ENCODE assay signal across 10 cellular contexts in genomic region chr10:79229081-79229541, GRCh38.
DNase-seq lines count a peak whose midpoint lies in the region; ATAC-seq and TF ChIP-seq lines count a peak whose summit lies in the region.
"Had no signal": no experiment of that assay in that cellular context is flagged by ENCODE, and none has a peak within 500 bp of the region (broad histone marks: within the 10 kb centered on the region; RNA-seq: fewer than 3 reads in every experiment).

No MANE protein-coding gene starts in this region.

- peak overlapping the region; percentile 20; the same call in 1 of the 2 replicates for H3K27ac ChIP-seq in HUES6 (ENCODE audit: low read depth, low read length)
- no peak overlapping the region for H3K27ac ChIP-seq in endodermal cell (ENCODE audit: low read depth, low read length)

- H3K27ac Mint-ChIP-seq in endodermal cell: peak overlapping the region; percentile 72
- H3K27ac Mint-ChIP-seq in progenitor cell of endocrine pancreas: peak overlapping the region; percentile 69
- H3K27ac Mint-ChIP-seq: natural killer cell had no signal

- H3K4me1 Mint-ChIP-seq in endodermal cell (peaks cover 26% of the 10 kb centered on the region), progenitor cell of endocrine pancreas (ENCODE audit: low read depth) (no peaks in the 10 kb centered on the region)

- H3K27me3 Mint-ChIP-seq in endodermal cell (ENCODE audit: insufficient read depth) (no peaks in the 10 kb centered on the region), progenitor cell of endocrine pancreas (no peaks in the 10 kb centered on the region)

- no peak for ATAC-seq in GM18858 (IDR thresholded peaks at IDR 0.05; ENCODE audit: unreplicated experiment)
- ATAC-seq: natural killer cell had no signal

- H3K9ac ChIP-seq in HUES6 (ENCODE audit: low read length) (peak overlapping the region; percentile 64), endodermal cell (ENCODE audit: extremely low read depth, low read length, poor library complexity, severe bottlenecking) (no peak overlapping the region)

- H3K36me3 ChIP-seq in HUES6 (ENCODE audit: control insufficient read depth, insufficient read depth, low read length) (peaks cover 5% of the 10 kb centered on the region; the same call in 1 of the 2 replicates), endodermal cell (ENCODE audit: control insufficient read depth, insufficient read depth, low read length) (peaks cover 43% of the 10 kb centered on the region)

- H3K4me1 ChIP-seq in HUES6 (ENCODE audit: control insufficient read depth, insufficient read depth, low read length) (peaks cover 35% of the 10 kb centered on the region), endodermal cell (ENCODE audit: control insufficient read depth, insufficient read depth, low read length) (peaks cover 5% of the 10 kb centered on the region)

- no peak overlapping the region for H3K4me3 Mint-ChIP-seq in endodermal cell
- H3K4me3 Mint-ChIP-seq in progenitor cell of endocrine pancreas (ENCODE audit: low read depth): no peak overlapping the region
- H3K4me3 Mint-ChIP-seq: natural killer cell had no signal

- no peak for TF ChIP-seq CTCF in endodermal cell (conservative IDR thresholded peaks at IDR 0.05)
- no peak for TF ChIP-seq CTCF in progenitor cell of endocrine pancreas (IDR thresholded peaks at IDR 0.05; ENCODE audit: unreplicated experiment)

- H3K9me3 ChIP-seq in HUES6 (ENCODE audit: control insufficient read depth, insufficient read depth, low read depth, low read length) (no peaks in the 10 kb centered on the region), endodermal cell (ENCODE audit: control insufficient read depth, low read length) (no peaks in the 10 kb centered on the region)

- no peaks in the 10 kb centered on the region for H3K9me3 Mint-ChIP-seq in endodermal cell
- H3K9me3 Mint-ChIP-seq in progenitor cell of endocrine pancreas (ENCODE audit: low read depth): no peaks in the 10 kb centered on the region
- H3K9me3 Mint-ChIP-seq: natural killer cell had no signal

- H3K36me3 Mint-ChIP-seq in endodermal cell (ENCODE audit: low read depth): peaks cover 43% of the 10 kb centered on the region
- peaks cover 12% of the 10 kb centered on the region for H3K36me3 Mint-ChIP-seq in progenitor cell of endocrine pancreas (ENCODE audit: insufficient read depth)
- H3K36me3 Mint-ChIP-seq: natural killer cell had no signal

- 83 to 87% methylated on average over 5 of the region's 5 CpGs for WGBS in endodermal cell (ENCODE audit: insufficient coverage in 1 of 2, insufficient read length in 1 of 2), 2 experiments

- H3K4me3 ChIP-seq in HUES6 (ENCODE audit: low read depth, low read length) (no peak overlapping the region), endodermal cell (ENCODE audit: low read length) (no peak overlapping the region)

- no peaks in the 10 kb centered on the region for H3K27me3 ChIP-seq in HUES6 (ENCODE audit: control insufficient read depth, insufficient read depth, low read length)
- H3K27me3 ChIP-seq in endodermal cell (ENCODE audit: control insufficient read depth, insufficient read depth, low read length, poor library complexity, severe bottlenecking): no peaks in the 10 kb centered on the region

- DNase-seq in NCI-H524 treated with DMSO at 0.1 percent for 48 hours (lab: John Stamatoyannopoulos, UW) (peak; percentile 70), endodermal cell (peak; percentile 70), progenitor cell of endocrine pancreas (ENCODE audit: low spot score, unreplicated experiment) (no peak), globus pallidus (ENCODE audit: low spot score) (no peak)
- DNase-seq in activated naive CD4-positive, alpha-beta T cell treated with anti-CD3 and anti-CD28 coated beads, Interleukin-2, amount 50 U/mL, for 16 hours: no peak
- DNase-seq: activated T-cell treated with anti-CD3 and anti-CD28 coated beads, Interleukin-2, amount 50 U/mL, for 48 hours; natural killer cell; SIG-M5 had no signal

Comparison
In these comparisons a context has a peak if more than half of its experiments do, and no peak if none do; other contexts are left out.
1. DNase-seq: peak in NCI-H524 treated with DMSO at 0.1 percent for 48 hours (single experiment) and endodermal cell (single experiment); none in progenitor cell of endocrine pancreas (single experiment), globus pallidus (single experiment) and activated naive CD4-positive, alpha-beta T cell treated with anti-CD3 and anti-CD28 coated beads, Interleukin-2, amount 50 U/mL, for 16 hours (single experiment).